8 cellular contexts compared by ENCODE assay signal in genomic region chr7:100675581-100676350, GRCh38. TPM values are rescaled to one million over a fixed set of nuclear protein-coding genes. Genes with fewer than 3 reads are reported as not detected.
A peak's percentile ranks its signal among the peaks of the same experiment; 100 is the strongest.
DNase-seq lines count a peak whose midpoint lies in the region; ATAC-seq, FAIRE-seq and TF ChIP-seq lines count a peak whose summit lies in the region.

No MANE protein-coding gene starts in this region.

- no peak for FAIRE-seq in frontal cortex (lab: Jason Lieb, UNC)

- peaks cover 50 to 61% of the 10 kb centered on the region in 2 experiments for H3K4me1 ChIP-seq in neutrophil (ENCODE audit: control insufficient read depth in 1 of 2, insufficient read depth in 1 of 2, low read depth in 1 of 2, low read length in 1 of 2)

- TF ChIP-seq CTCF in neutrophil (IDR thresholded peaks at IDR 0.05) = peak; percentile 27

- peak; percentile 32 for ATAC-seq in HG03280 (IDR thresholded peaks at IDR 0.05; ENCODE audit: unreplicated experiment)

- peaks cover 13% of the 10 kb centered on the region for H3K27me3 ChIP-seq in neutrophil

- peak overlapping the region; percentile 100 for H3K27ac ChIP-seq in neutrophil
- H3K27ac ChIP-seq in substantia nigra (ENCODE audit: low read depth, low read length, poor library complexity, severe bottlenecking) = peak overlapping the region; percentile 94

- H3K36me3 ChIP-seq in neutrophil = peaks cover 51% of the 10 kb centered on the region

- peak overlapping the region; percentile 97 to 98 for H3K4me3 ChIP-seq in neutrophil (ENCODE audit: low read depth in 1 of 2, low read length in 1 of 2)

- DNase-seq in NCI-H2029 (lab: John Stamatoyannopoulos, UW) = peak; percentile 39
- no peak for DNase-seq in NCI-H2029 treated with DMSO at 0.1 percent for 48 hours (lab: John Stamatoyannopoulos, UW)
- peak; percentile 88 for DNase-seq in RPMI8226
- peak; percentile 79 for DNase-seq in activated gamma-delta T cell treated with anti-CD3 and anti-CD28 coated beads, Interleukin-2, amount 50 U/mL, for 16 hours (ENCODE audit: low read depth)
- DNase-seq in frontal cortex (ENCODE audit: low spot score in 2 of 2) = peak; percentile 79 to 81
- DNase-seq in substantia nigra (lab: John Stamatoyannopoulos, UW) = peak in 46 of 49 donors; percentile 32 to 98 (median 70)

- peaks cover 6% of the 10 kb centered on the region for H3K9me3 ChIP-seq in neutrophil

RNA-seq across cellular contexts. Expression of gene GNB2, which starts 2.2 kb away (rescaled TPM):
- total RNA-seq in frontal cortex = 72.6 TPM

RNA-seq across cellular contexts. Expression of gene GIGYF1, which starts 18.3 kb away (rescaled TPM):
- 15.1 TPM for total RNA-seq in frontal cortex

RNA-seq across cellular contexts. Expression of gene ACTL6B, which starts 19.5 kb away (rescaled TPM):
- total RNA-seq in frontal cortex = 163 TPM

RNA-seq across cellular contexts. Expression of gene POP7, which starts 30.2 kb away (rescaled TPM):
- total RNA-seq in frontal cortex = 52.6 TPM

RNA-seq across cellular contexts. Expression of gene TFR2, which starts 34.4 kb away (rescaled TPM):
- total RNA-seq in frontal cortex = 2.9 TPM
